ENCODE assay signal across 17 cellular contexts in the genomic region with DNA sequence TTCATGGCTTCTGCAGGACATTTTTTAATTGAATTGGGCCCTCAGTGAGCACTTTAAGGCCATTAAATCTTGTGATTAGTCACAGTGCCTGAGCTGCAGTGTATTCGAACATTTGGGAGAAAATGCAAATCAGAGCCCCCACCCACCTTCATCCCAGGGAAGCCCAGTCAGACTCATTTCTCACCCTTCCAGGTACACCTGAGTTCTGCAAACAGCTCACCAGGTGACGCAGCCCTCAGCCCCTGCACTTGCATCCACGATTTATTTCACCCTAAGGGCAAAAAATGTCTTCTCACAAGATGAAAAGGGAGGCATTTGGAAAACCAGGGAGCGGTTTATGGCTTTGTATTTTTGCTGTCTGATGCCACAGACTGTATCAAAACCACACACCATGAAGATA.
A peak's percentile ranks its signal among the peaks of the same experiment; 100 is the strongest.
DNase-seq lines count a peak whose midpoint lies in the region; TF ChIP-seq lines count a peak whose summit lies in the region.
"Had no signal": no experiment of that assay in that cellular context is flagged by ENCODE, and none has a peak within 500 bp of the region (broad histone marks: within the 10 kb centered on the region; RNA-seq: fewer than 3 reads in every experiment).

No MANE protein-coding gene starts in this region.

- no peaks in the 10 kb centered on the region for H3K4me1 ChIP-seq in right atrium auricular region
- H3K4me1 ChIP-seq: A549 had no signal

- H3K27me3 ChIP-seq in right atrium auricular region = no peaks in the 10 kb centered on the region

- peaks cover 0 to 6% of the 10 kb centered on the region in 2 donors for H3K9me3 ChIP-seq in right atrium auricular region
- H3K9me3 ChIP-seq: A549, SK-N-SH had no signal

- TF ChIP-seq CTCF in epithelial cell of esophagus (IDR thresholded peaks at IDR 0.05; ENCODE audit: insufficient read depth, low read depth, low read length, missing control alignments) (no peak), right atrium auricular region (IDR thresholded peaks at IDR 0.05) (no peak)

- H3K4me3 ChIP-seq in epithelial cell of esophagus (ENCODE audit: low read length) = no peak overlapping the region
- H3K4me3 ChIP-seq in right atrium auricular region = no peak overlapping the region
- H3K4me3 ChIP-seq: A549 had no signal

- DNase-seq in activated effector memory CD4-positive, alpha-beta T cell treated with anti-CD3 and anti-CD28 coated beads, Interleukin-2, amount 50 U/mL, for 16 hours = peak; percentile 33
- DNase-seq in activated effector memory CD4-positive, alpha-beta T cell treated with Interleukin-2 at 50 U/mL for 16 hours = no peak
- DNase-seq in NCI-H345 (lab: John Stamatoyannopoulos, UW) = peak; percentile 31
- peak; percentile 51 for DNase-seq in epithelial cell of esophagus (ENCODE audit: low read depth)
- DNase-seq in NOMO-1 (lab: John Stamatoyannopoulos, UW; ENCODE audit: unreplicated experiment in 2 of 2) = no peak
- no peak for DNase-seq in NOMO-1 treated with DMSO at 0.1 percent for 48 hours (lab: John Stamatoyannopoulos, UW; ENCODE audit: unreplicated experiment)
- DNase-seq in right atrium auricular region (ENCODE audit: low spot score) = no peak
- DNase-seq: DMS53, Kasumi-1, NCI-H2029, NCI-H2171 treated with DMSO at 0.1 percent for 48 hours, NCI-H446 treated with DMSO at 0.1 percent for 48 hours, PC-3, SHP77 treated with DMSO at 0.1 percent for 48 hours, SK-N-SH, T-helper 2 cell had no signal

- no peak overlapping the region for H3K27ac ChIP-seq in right atrium auricular region
- H3K27ac ChIP-seq: A549 had no signal

- no peaks in the 10 kb centered on the region for H3K36me3 ChIP-seq in right atrium auricular region

Comparison
In these comparisons a context has a peak if more than half of its experiments do, and no peak if none do; other contexts are left out.
1. DNase-seq: peak in activated effector memory CD4-positive, alpha-beta T cell treated with anti-CD3 and anti-CD28 coated beads, Interleukin-2, amount 50 U/mL, for 16 hours (single experiment), NCI-H345 (single experiment) and epithelial cell of esophagus (single experiment); none in activated effector memory CD4-positive, alpha-beta T cell treated with Interleukin-2 at 50 U/mL for 16 hours (single experiment), NOMO-1 (0 of 2), NOMO-1 treated with DMSO at 0.1 percent for 48 hours (single experiment) and right atrium auricular region (single experiment).